In the genomic region with DNA sequence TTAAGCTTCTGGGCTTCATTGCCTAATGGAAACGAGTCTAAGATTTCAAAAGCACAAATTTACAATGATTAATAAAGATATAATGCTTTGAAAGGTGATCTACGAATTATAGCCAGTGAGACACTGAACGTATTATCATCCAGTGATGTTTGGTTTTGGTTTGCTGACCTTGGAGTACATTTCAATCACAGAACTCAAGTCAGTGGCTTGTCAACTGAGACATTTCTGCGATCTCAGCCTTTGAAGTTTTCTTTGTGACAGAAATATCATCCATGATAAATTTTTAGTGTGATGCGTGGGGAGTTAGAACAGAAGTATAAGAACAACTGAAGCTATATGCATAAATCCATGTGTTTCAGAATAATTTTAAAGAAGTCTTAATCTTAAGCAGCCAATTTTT, we compare ENCODE assay signal across 1 cellular context.
TF ChIP-seq lines count a peak whose summit lies in the region.

No MANE protein-coding gene starts in this region.

TF ChIP-seq in HepG2, 621 proteins besides CTCF, POLR2A, EP300 and RAD21 (continued from another document):
- TF ChIP-seq ZFYVE20 (CRISPR knock-in tag; IDR thresholded peaks at IDR 0.05; ENCODE audit: borderline replicate concordance, low read depth) (no peak), KMT2B (CRISPR knock-in tag; IDR thresholded peaks at IDR 0.05) (no peak), RXRB (CRISPR knock-in tag; IDR thresholded peaks at IDR 0.05; ENCODE audit: borderline replicate concordance) (no peak), ZNF558 (CRISPR knock-in tag; IDR thresholded peaks at IDR 0.05; ENCODE audit: borderline replicate concordance) (no peak), GATAD2A (CRISPR knock-in tag; IDR thresholded peaks at IDR 0.05) (no peak), ZNF543 (CRISPR knock-in tag; IDR thresholded peaks at IDR 0.05) (no peak), DMTF1 (CRISPR knock-in tag; IDR thresholded peaks at IDR 0.05) (no peak), ZBTB38 (CRISPR knock-in tag; IDR thresholded peaks at IDR 0.05) (no peak)
